ENCODE assay signal across 14 cellular contexts in the genomic region with DNA sequence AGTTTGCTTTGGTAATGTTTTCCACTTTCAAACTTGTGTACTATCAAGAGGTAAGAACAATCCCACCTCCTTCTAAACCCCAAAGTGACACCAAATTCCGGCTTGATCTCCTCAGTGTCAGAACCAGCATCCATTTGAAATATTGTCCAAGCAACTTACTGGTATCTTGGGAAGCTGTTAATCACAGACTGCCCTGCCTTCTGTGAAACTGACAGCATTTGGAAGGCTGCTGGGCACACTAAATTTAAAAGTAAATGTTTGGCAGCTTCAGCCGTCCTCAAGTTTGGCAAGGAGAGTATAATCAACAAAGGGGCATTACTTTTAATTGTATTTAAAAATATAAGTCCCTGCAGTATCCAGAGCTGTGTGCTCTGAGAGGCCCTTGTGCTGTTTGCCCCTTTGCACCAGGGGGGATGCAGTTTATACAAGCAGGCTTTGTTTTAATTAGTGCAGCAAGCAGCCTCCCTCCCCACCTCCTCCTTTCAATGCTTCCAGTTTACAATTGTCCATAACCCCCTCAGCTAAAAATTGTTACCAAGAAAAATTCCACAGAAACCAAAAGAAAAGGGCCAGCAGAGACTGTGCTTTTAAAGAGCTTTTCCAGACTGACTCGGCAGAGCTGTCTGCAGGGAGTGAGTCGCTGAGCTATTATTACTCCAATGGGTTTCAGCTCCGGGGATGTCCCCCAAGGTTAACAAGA.
DNase-seq lines count a peak whose midpoint lies in the region; ATAC-seq lines count a peak whose summit lies in the region.
"Had no signal": no experiment of that assay in that cellular context is flagged by ENCODE, and none has a peak within 500 bp of the region (broad histone marks: within the 10 kb centered on the region; RNA-seq: fewer than 3 reads in every experiment).

No MANE protein-coding gene starts in this region.

- peak overlapping the region; percentile 52 to 71 (median 63) for H3K9ac ChIP-seq in skeletal muscle tissue (ENCODE audit: low read depth in 1 of 3, low read length in 3 of 3)

- H3K4me1 ChIP-seq in skeletal muscle tissue (ENCODE audit: control insufficient read depth in 3 of 3, insufficient read depth in 3 of 3, low read length in 3 of 3): peaks cover 15 to 20% (median 19%) of the 10 kb centered on the region in 3 donors
- H3K4me1 ChIP-seq: adrenal gland had no signal

- H3K27ac ChIP-seq in layer of hippocampus (ENCODE audit: low read depth, low read length) (peak overlapping the region; percentile 42), skeletal muscle tissue (ENCODE audit: low read depth, low read length) (peak overlapping the region; percentile 59)
- H3K27ac ChIP-seq: adrenal gland had no signal

- no peaks in the 10 kb centered on the region for H3K9me3 ChIP-seq in skeletal muscle tissue (ENCODE audit: control insufficient read depth in 3 of 3, low read length in 3 of 3)
- H3K9me3 ChIP-seq: adrenal gland had no signal

- H3K4me3 ChIP-seq in skeletal muscle tissue (ENCODE audit: low read length in 3 of 3): peak overlapping the region in 2 of 3 donors; percentile 37 to 45
- H3K4me3 ChIP-seq: adrenal gland had no signal

- DNase-seq in NCI-H146 treated with DMSO at 0.1 percent for 48 hours (lab: John Stamatoyannopoulos, UW; ENCODE audit: unreplicated experiment) (peak; percentile 32), cerebellar cortex (ENCODE audit: low spot score) (peak; percentile 6), mucosa of gallbladder (ENCODE audit: low spot score) (no peak)
- DNase-seq: activated CD8-positive, alpha-beta T cell treated with anti-CD3 and anti-CD28 coated beads for 36 hours; adrenal gland; DND-41; NCI-H187; SHP77 had no signal

- H3K27me3 ChIP-seq in layer of hippocampus (ENCODE audit: control insufficient read depth, insufficient read depth, low read length) (no peaks in the 10 kb centered on the region), skeletal muscle tissue (ENCODE audit: control insufficient read depth in 3 of 3, insufficient read depth in 3 of 3, low read length in 3 of 3) (no peaks in the 10 kb centered on the region)
- H3K27me3 ChIP-seq: adrenal gland had no signal

- no peaks in the 10 kb centered on the region for H3K36me3 ChIP-seq in skeletal muscle tissue (ENCODE audit: control insufficient read depth in 3 of 3, insufficient read depth in 3 of 3, low read length in 3 of 3)
- H3K36me3 ChIP-seq: adrenal gland had no signal

- no peak for ATAC-seq in HG03097 (IDR thresholded peaks at IDR 0.05; ENCODE audit: low FRiP score, unreplicated experiment)
- ATAC-seq in HG02678 (IDR thresholded peaks at IDR 0.05; ENCODE audit: unreplicated experiment): no peak
- no peak for ATAC-seq in GM18873 (IDR thresholded peaks at IDR 0.05; ENCODE audit: low FRiP score, unreplicated experiment)
- ATAC-seq: activated CD8-positive, alpha-beta T cell treated with anti-CD3 and anti-CD28 coated beads for 36 hours; natural killer cell treated with Interleukin-12 subunit alpha and Interleukin-12 subunit beta and Interleukin-15 and Interleukin-18, amount 100 ng/mL, for 72 hours had no signal
